In genomic region chr12:107443320-107444090, GRCh38 we compare ENCODE assay signal across 18 cellular contexts.
A peak's percentile ranks its signal among the peaks of the same experiment; 100 is the strongest.
DNase-seq lines count a peak whose midpoint lies in the region; ATAC-seq and TF ChIP-seq lines count a peak whose summit lies in the region.
"Had no signal": no experiment of that assay in that cellular context is flagged by ENCODE, and none has a peak within 500 bp of the region (broad histone marks: within the 10 kb centered on the region; RNA-seq: fewer than 3 reads in every experiment).

No MANE protein-coding gene starts in this region.

- no peaks in the 10 kb centered on the region for H3K27me3 Mint-ChIP-seq in CD4-positive, CD25-positive, alpha-beta regulatory T cell
- H3K27me3 Mint-ChIP-seq in chondrocyte (ENCODE audit: low read depth) (peaks cover 10% of the 10 kb centered on the region), neural crest cell (ENCODE audit: low read depth) (no peaks in the 10 kb centered on the region)
- H3K27me3 Mint-ChIP-seq in naive thymus-derived CD8-positive, alpha-beta T cell = no peaks in the 10 kb centered on the region
- H3K27me3 Mint-ChIP-seq: CD4-positive, alpha-beta T cell had no signal

- 86 to 88% (median 87%) methylated on average over 10 of the region's 10 CpGs for WGBS in ovary, 3 donors

- H3K27ac ChIP-seq in CD4-positive, CD25-positive, alpha-beta regulatory T cell (ENCODE audit: insufficient read depth, low read length, poor library complexity, severe bottlenecking) = no peak overlapping the region
- H3K27ac ChIP-seq in SJCRH30 (no peak overlapping the region), ovary (no peak overlapping the region)

- peaks cover 0 to 53% (median 14%) of the 10 kb centered on the region in 4 donors for H3K4me1 Mint-ChIP-seq in CD4-positive, CD25-positive, alpha-beta regulatory T cell
- H3K4me1 Mint-ChIP-seq in chondrocyte (ENCODE audit: low read depth) (peaks cover 8% of the 10 kb centered on the region), neural crest cell (no peaks in the 10 kb centered on the region)
- H3K4me1 Mint-ChIP-seq in naive thymus-derived CD8-positive, alpha-beta T cell = peaks cover 25 to 55% (median 36%) of the 10 kb centered on the region in 4 donors

- TF ChIP-seq EP300 in ovary (IDR thresholded peaks at IDR 0.05) = no peak

- intact Hi-C loops in ovary (cut with DNase I) = no loop called here

- peak overlapping the region in 2 of 3 donors; percentile 7 to 87 for H3K27ac Mint-ChIP-seq in CD4-positive, CD25-positive, alpha-beta regulatory T cell
- H3K27ac Mint-ChIP-seq in chondrocyte (ENCODE audit: unreplicated experiment) (no peak overlapping the region), neural crest cell (ENCODE audit: unreplicated experiment) (peak overlapping the region; percentile 63)
- peak overlapping the region in 2 of 10 donors; percentile 56 to 61 for H3K27ac Mint-ChIP-seq in naive thymus-derived CD8-positive, alpha-beta T cell
- H3K27ac Mint-ChIP-seq: CD4-positive, alpha-beta T cell; GM23338; IgD-negative memory B cell had no signal

- H3K4me3 Mint-ChIP-seq in CD4-positive, CD25-positive, alpha-beta regulatory T cell = peak overlapping the region in 1 of 4 donors; percentile 41
- H3K4me3 Mint-ChIP-seq in chondrocyte (ENCODE audit: unreplicated experiment) (no peak overlapping the region), neural crest cell (no peak overlapping the region)
- H3K4me3 Mint-ChIP-seq in naive thymus-derived CD8-positive, alpha-beta T cell = peak overlapping the region in 2 of 10 donors; percentile 4 to 7
- H3K4me3 Mint-ChIP-seq: CD4-positive, alpha-beta T cell; GM23338; IgD-negative memory B cell had no signal

- peaks cover 0 to 1% (median 0%) of the 10 kb centered on the region in 7 donors for H3K9me3 Mint-ChIP-seq in CD4-positive, CD25-positive, alpha-beta regulatory T cell
- H3K9me3 Mint-ChIP-seq in chondrocyte (ENCODE audit: low read depth) = no peaks in the 10 kb centered on the region
- no peaks in the 10 kb centered on the region for H3K9me3 Mint-ChIP-seq in neural crest cell
- H3K9me3 Mint-ChIP-seq in naive thymus-derived CD8-positive, alpha-beta T cell = no peaks in the 10 kb centered on the region
- H3K9me3 Mint-ChIP-seq: CD4-positive, alpha-beta T cell; GM23338 had no signal

- H3K4me3 ChIP-seq in CD4-positive, CD25-positive, alpha-beta regulatory T cell (ENCODE audit: low read depth, low read length) = no peak overlapping the region
- H3K4me3 ChIP-seq in SJCRH30 = no peak overlapping the region
- no peak overlapping the region for H3K4me3 ChIP-seq in ovary
- H3K4me3 ChIP-seq: GM23338 had no signal

- H3K36me3 ChIP-seq in CD4-positive, CD25-positive, alpha-beta regulatory T cell (ENCODE audit: control insufficient read depth, insufficient read depth, low read length) = no peaks in the 10 kb centered on the region
- H3K36me3 ChIP-seq in SJCRH30 = no peaks in the 10 kb centered on the region
- H3K36me3 ChIP-seq in ovary = no peaks in the 10 kb centered on the region
- H3K36me3 ChIP-seq: BE2C had no signal

- H3K27me3 ChIP-seq in CD4-positive, CD25-positive, alpha-beta regulatory T cell (ENCODE audit: control insufficient read depth, insufficient read depth, low read length) = no peaks in the 10 kb centered on the region
- H3K27me3 ChIP-seq in SJCRH30 (no peaks in the 10 kb centered on the region), ovary (no peaks in the 10 kb centered on the region)
- H3K27me3 ChIP-seq: BE2C had no signal

- peaks cover 8% of the 10 kb centered on the region for H3K36me3 Mint-ChIP-seq in CD4-positive, CD25-positive, alpha-beta regulatory T cell
- no peaks in the 10 kb centered on the region for H3K36me3 Mint-ChIP-seq in chondrocyte (ENCODE audit: low read depth)
- H3K36me3 Mint-ChIP-seq in neural crest cell (ENCODE audit: low read depth) = no peaks in the 10 kb centered on the region
- peaks cover 0 to 6% (median 2%) of the 10 kb centered on the region in 3 donors for H3K36me3 Mint-ChIP-seq in naive thymus-derived CD8-positive, alpha-beta T cell
- H3K36me3 Mint-ChIP-seq: IgD-negative memory B cell had no signal

- no peak for ATAC-seq in CD4-positive, CD25-positive, alpha-beta regulatory T cell (ENCODE audit: low read depth in 2 of 2)
- ATAC-seq in HG03442 (IDR thresholded peaks at IDR 0.05; ENCODE audit: unreplicated experiment) (no peak), GM18867 (IDR thresholded peaks at IDR 0.05; ENCODE audit: unreplicated experiment) (no peak)
- ATAC-seq in naive thymus-derived CD8-positive, alpha-beta T cell = no peak
- ATAC-seq: GM23338, HCT116 had no signal

- H3K4me1 ChIP-seq in CD4-positive, CD25-positive, alpha-beta regulatory T cell (ENCODE audit: control insufficient read depth, insufficient read depth, low read length, poor library complexity, severe bottlenecking) = no peaks in the 10 kb centered on the region
- H3K4me1 ChIP-seq in SJCRH30 (0 out of 2 replicates have a peak, but pooled peaks cover 4% of the 10 kb centered on the region), ovary (ENCODE audit: insufficient read depth) (no peaks in the 10 kb centered on the region)
- H3K4me1 ChIP-seq: BE2C had no signal

- DNase-seq in CD4-positive, CD25-positive, alpha-beta regulatory T cell = no peak
- DNase-seq in SJCRH30 (peak; percentile 17 to 28), chondrocyte (ENCODE audit: low spot score) (peak; percentile 22), neural crest cell (ENCODE audit: low read depth, low spot score) (no peak), ovary (no peak)
- DNase-seq in naive thymus-derived CD8-positive, alpha-beta T cell = no peak
- DNase-seq: BE2C; C1 segment of cervical spinal cord; CD4-positive, alpha-beta T cell; DMS153; DMS79; GDM1; H7 had no signal

- TF ChIP-seq CTCF in chondrocyte (IDR thresholded peaks at IDR 0.05) = no peak
- TF ChIP-seq CTCF in neural crest cell (conservative IDR thresholded peaks at IDR 0.05) = no peak
- TF ChIP-seq CTCF in ovary (IDR thresholded peaks at IDR 0.05) = no peak

- H3K9me3 ChIP-seq in CD4-positive, CD25-positive, alpha-beta regulatory T cell (ENCODE audit: control insufficient read depth in 2 of 2, low read length in 2 of 2) = no peaks in the 10 kb centered on the region
- H3K9me3 ChIP-seq in SJCRH30 (replicated peaks) = no peaks in the 10 kb centered on the region
- no peaks in the 10 kb centered on the region for H3K9me3 ChIP-seq in ovary
- H3K9me3 ChIP-seq: BE2C had no signal

- no peak for TF ChIP-seq POLR2A in ovary (IDR thresholded peaks at IDR 0.05)

- POLR2A ChIA-PET in naive thymus-derived CD8-positive, alpha-beta T cell (lab: Charles Lee) = interaction anchor here (0.9 kb wide), 1 partner anchor 327 kb away, joined by 3 read pairs; no protein-coding TSS in a partner anchor

Comparison
In these comparisons a context has a peak if more than half of its experiments do, and no peak if none do; other contexts are left out.
1. DNase-seq: peak in SJCRH30 (2 of 2) and chondrocyte (single experiment); none in CD4-positive, CD25-positive, alpha-beta regulatory T cell (0 of 3), neural crest cell (single experiment), ovary (0 of 5) and naive thymus-derived CD8-positive, alpha-beta T cell (0 of 10).